33 cellular contexts compared by ENCODE assay signal in genomic region chr4:74387790-74388189, GRCh38. TPM values are rescaled to one million over a fixed set of nuclear protein-coding genes. Genes with fewer than 3 reads are reported as not detected.
"Had no signal": no experiment of that assay in that cellular context is flagged by ENCODE, and none has a peak within 500 bp of the region (broad histone marks: within the 10 kb centered on the region; RNA-seq: fewer than 3 reads in every experiment).

No MANE protein-coding gene starts in this region.

- H3K27me3 Mint-ChIP-seq: progenitor cell of endocrine pancreas; stimulated activated naive CD8-positive, alpha-beta T cell treated with anti-CD3 and anti-CD28 coated beads, Interleukin-15, amount 100 ng/mL, for 72 hours had no signal

- H3K4me3 Mint-ChIP-seq: naive thymus-derived CD4-positive, alpha-beta T cell; natural killer cell; nephron; neural progenitor cell; stimulated activated memory B cell treated with anti-CD40 and anti-IgM and Interleukin-4, amounts not matched to agents 10 μg/mL and 1 μg/mL and 100 μg/mL, for 72 hours; stimulated activated naive CD8-positive, alpha-beta T cell treated with anti-CD3 and anti-CD28 coated beads, Interleukin-15, amount 100 ng/mL, for 72 hours had no signal

- H3K27me3 ChIP-seq: neural progenitor cell, ovary, right lobe of liver, sigmoid colon, suprapubic skin, testis, tibial artery, transverse colon, upper lobe of left lung, uterus had no signal

- H3K36me3 Mint-ChIP-seq: naive thymus-derived CD4-positive, alpha-beta T cell; natural killer cell; neural progenitor cell; stimulated activated memory B cell treated with anti-CD40 and anti-IgM and Interleukin-4, amounts not matched to agents 10 μg/mL and 1 μg/mL and 100 μg/mL, for 72 hours had no signal

- H3K4me1 ChIP-seq: neural progenitor cell, parathyroid adenoma, psoas muscle, right lobe of liver, spleen, suprapubic skin, testis, tibial artery, transverse colon, upper lobe of left lung, uterus had no signal

- H3K4me1 Mint-ChIP-seq: naive thymus-derived CD4-positive, alpha-beta T cell; natural killer cell; nephron; neural progenitor cell; stimulated activated memory B cell treated with anti-CD40 and anti-IgM and Interleukin-4, amounts not matched to agents 10 μg/mL and 1 μg/mL and 100 μg/mL, for 72 hours; stimulated activated naive CD8-positive, alpha-beta T cell treated with anti-CD3 and anti-CD28 coated beads, Interleukin-15, amount 100 ng/mL, for 72 hours had no signal

- H3K27ac Mint-ChIP-seq: naive thymus-derived CD4-positive, alpha-beta T cell; natural killer cell; nephron; neural progenitor cell; progenitor cell of endocrine pancreas; stimulated activated memory B cell treated with anti-CD40 and anti-IgM and Interleukin-4, amounts not matched to agents 10 μg/mL and 1 μg/mL and 100 μg/mL, for 72 hours; stimulated activated naive CD8-positive, alpha-beta T cell treated with anti-CD3 and anti-CD28 coated beads, Interleukin-15, amount 100 ng/mL, for 72 hours had no signal

- ATAC-seq: naive thymus-derived CD4-positive, alpha-beta T cell; natural killer cell; psoas muscle; right cardiac atrium; right lobe of liver; stimulated activated memory B cell treated with anti-CD40 and anti-IgM and Interleukin-4, amounts not matched to agents 10 μg/mL and 1 μg/mL and 100 μg/mL, for 72 hours; stimulated activated naive CD8-positive, alpha-beta T cell treated with anti-CD3 and anti-CD28 coated beads, Interleukin-15, amount 100 ng/mL, for 72 hours; stimulated activated naive CD8-positive, alpha-beta T cell treated with anti-CD3 and anti-CD28 coated beads, Interleukin-15, Interleukin-2, amounts not matched to agents 100 U/mL and 50 U/mL, for 24 hours had no signal

- H3K9me3 Mint-ChIP-seq: naive thymus-derived CD4-positive, alpha-beta T cell; natural killer cell; nephron; neural progenitor cell; stimulated activated memory B cell treated with anti-CD40 and anti-IgM and Interleukin-4, amounts not matched to agents 10 μg/mL and 1 μg/mL and 100 μg/mL, for 72 hours; stimulated activated naive CD8-positive, alpha-beta T cell treated with anti-CD3 and anti-CD28 coated beads, Interleukin-15, amount 100 ng/mL, for 72 hours had no signal

- H3K27ac ChIP-seq: neural progenitor cell, ovary, parathyroid adenoma, psoas muscle, right lobe of liver, sigmoid colon, spleen, suprapubic skin, testis, tibial artery, transverse colon, upper lobe of left lung, uterus had no signal

- H3K36me3 ChIP-seq: neural progenitor cell, ovary, right lobe of liver, spleen, suprapubic skin, tibial artery, transverse colon, upper lobe of left lung, uterus had no signal

- H3K9me3 ChIP-seq: ovary, psoas muscle, right lobe of liver, sigmoid colon, spleen, suprapubic skin, testis, tibial artery, transverse colon, upper lobe of left lung, uterus had no signal

- DNase-seq: naive thymus-derived CD4-positive, alpha-beta T cell; natural killer cell; occipital lobe; ovary; posterior cingulate gyrus; psoas muscle; right cardiac atrium; right lobe of liver; sigmoid colon; spleen; stimulated activated CD4-positive, alpha-beta T cell treated with anti-CD3 and anti-CD28 coated beads, Interleukin-12 subunit alpha, Interleukin-12 subunit beta, amount 100 ng/mL, for 4 hours; stimulated activated CD4-positive, alpha-beta T cell treated with anti-CD3 and anti-CD28 coated beads, Interleukin-1b, Interleukin-23, amount 100 ng/mL, for 48 hours; stimulated activated CD4-positive, alpha-beta T cell treated with anti-CD3 and anti-CD28 coated beads, Interleukin-4, amount 100 ng/mL, for 1 hour; stimulated activated CD4-positive, alpha-beta T cell treated with anti-CD3 and anti-CD28 coated beads, Interleukin-4, amount 100 ng/mL, for 4 hours; stimulated activated CD8-positive, alpha-beta memory T cell treated with anti-CD3 and anti-CD28 coated beads, Interleukin-4, amount 100 ng/mL, for 48 hours; stimulated activated naive CD4-positive, alpha-beta T cell; stimulated activated naive CD8-positive, alpha-beta T cell treated with anti-CD3 and anti-CD28 coated beads, Interleukin-15, amount 100 ng/mL, for 72 hours; stimulated activated naive CD8-positive, alpha-beta T cell treated with anti-CD3 and anti-CD28 coated beads, Interleukin-15, Interleukin-2, amounts not matched to agents 100 U/mL and 50 U/mL, for 24 hours; substantia nigra; testis; tibial artery; transverse colon; upper lobe of left lung; uterus had no signal

- H3K4me3 ChIP-seq: neural progenitor cell, ovary, psoas muscle, right lobe of liver, sigmoid colon, smooth muscle cell, spleen, suprapubic skin, testis, tibial artery, transverse colon, upper lobe of left lung, uterus had no signal

RNA-seq across cellular contexts. Expression of gene EREG, which starts 22.8 kb away (rescaled TPM):
- total RNA-seq: progenitor cell of endocrine pancreas, skeletal muscle tissue had no signal
- polyA plus RNA-seq: naive thymus-derived CD4-positive, alpha-beta T cell; neural cell had no signal

RNA-seq across cellular contexts. Expression of gene AREG, which starts 57.1 kb away (rescaled TPM):
- total RNA-seq: occipital lobe, skeletal muscle tissue had no signal
- polyA plus RNA-seq: neural cell had no signal
